ENCODE assay signal across 11 cellular contexts in genomic region chr22:37314315-37315046, GRCh38. TPM values are rescaled to one million over a fixed set of nuclear protein-coding genes. Genes with fewer than 3 reads are reported as not detected.
DNase-seq lines count a peak whose midpoint lies in the region; ATAC-seq and TF ChIP-seq lines count a peak whose summit lies in the region.
"Had no signal": no experiment of that assay in that cellular context is flagged by ENCODE, and none has a peak within 500 bp of the region (broad histone marks: within the 10 kb centered on the region; RNA-seq: fewer than 3 reads in every experiment).

No MANE protein-coding gene starts in this region.

- CTCF ChIA-PET in Panc1 (lab: Charles Lee) = no interaction called here

- POLR2A ChIA-PET in Panc1 (lab: Charles Lee) = no interaction called here

- intact Hi-C loops in Panc1 (cut with micrococcal nuclease; ENCODE audit: unreplicated experiment) = loop anchor here (5.0 kb wide), 1 partner anchor 113 kb away; the partner anchor contains the start of gene ELFN2

- H3K27me3 ChIP-seq in Panc1 (ENCODE audit: control insufficient read depth, insufficient read depth, low read length) = no peaks in the 10 kb centered on the region
- H3K27me3 ChIP-seq in upper lobe of left lung = no peaks in the 10 kb centered on the region
- H3K27me3 ChIP-seq: MG63 had no signal

- TF ChIP-seq EP300 in upper lobe of left lung (IDR thresholded peaks at IDR 0.05) = no peak

- H3K27ac ChIP-seq in Panc1 (ENCODE audit: low read length) = peak overlapping the region; percentile 61
- H3K27ac ChIP-seq in upper lobe of left lung = no peak overlapping the region
- H3K27ac ChIP-seq: parathyroid adenoma, VCaP had no signal

- peaks cover 58% of the 10 kb centered on the region for H3K4me1 Mint-ChIP-seq in activated naive CD8-positive, alpha-beta T cell (ENCODE audit: low read depth)
- H3K4me1 Mint-ChIP-seq in stimulated activated memory B cell treated with anti-CD40 and anti-IgM and Interleukin-4, amounts not matched to agents 10 μg/mL and 1 μg/mL and 100 μg/mL, for 72 hours = peaks cover 67% of the 10 kb centered on the region

- DNase-seq in activated gamma-delta T cell treated with anti-CD3 and anti-CD28 coated beads, Interleukin-2, amount 50 U/mL, for 16 hours (ENCODE audit: low read depth) = peak; percentile 32
- DNase-seq in activated gamma-delta T cell (lab: John Stamatoyannopoulos, UW) (no peak), Panc1 (ENCODE audit: low read depth, low spot score) (no peak), upper lobe of left lung (no peak), ecto neural progenitor cell (ENCODE audit: low spot score) (no peak)

- 42 to 46% methylated on average over 10 to 15 of the region's 15 CpGs for WGBS in upper lobe of left lung, 2 donors

- H3K27me3 Mint-ChIP-seq in activated naive CD8-positive, alpha-beta T cell = no peaks in the 10 kb centered on the region
- H3K27me3 Mint-ChIP-seq in stimulated activated memory B cell treated with anti-CD40 and anti-IgM and Interleukin-4, amounts not matched to agents 10 μg/mL and 1 μg/mL and 100 μg/mL, for 72 hours = peaks cover 10% of the 10 kb centered on the region

- peaks cover 34% of the 10 kb centered on the region for H3K4me1 ChIP-seq in Panc1 (ENCODE audit: control insufficient read depth, insufficient read depth, low read length)
- H3K4me1 ChIP-seq in upper lobe of left lung = peaks cover 16 to 27% (median 19%) of the 10 kb centered on the region in 4 donors
- H3K4me1 ChIP-seq: parathyroid adenoma had no signal

- no peak overlapping the region for H3K4me3 ChIP-seq in Panc1 (ENCODE audit: low read depth in 2 of 2, low read length in 2 of 2)
- no peak overlapping the region for H3K4me3 ChIP-seq in upper lobe of left lung
- H3K4me3 ChIP-seq: MG63 had no signal

- H3K9me3 ChIP-seq in Panc1 (ENCODE audit: control insufficient read depth, insufficient read depth, low read depth, low read length) (no peaks in the 10 kb centered on the region), upper lobe of left lung (no peaks in the 10 kb centered on the region)
- H3K9me3 ChIP-seq: MG63 had no signal

- in situ Hi-C loops in Panc1 (cut with HindIII; ENCODE audit: low pct_unique_long_range_greater_than_20kb, low sequenced_read_pairs) = no loop called here

- no peak for TF ChIP-seq CTCF in Panc1 (IDR thresholded peaks at IDR 0.05)
- TF ChIP-seq CTCF in upper lobe of left lung (IDR thresholded peaks at IDR 0.05) = no peak

- ATAC-seq in Panc1 (no peak), upper lobe of left lung (ENCODE audit: low FRiP score in 2 of 2) (no peak), GM18517 (IDR thresholded peaks at IDR 0.05; ENCODE audit: unreplicated experiment) (no peak)
- peak; percentile 75 for ATAC-seq in stimulated activated memory B cell treated with anti-CD40 and anti-IgM and Interleukin-4, amounts not matched to agents 10 μg/mL and 1 μg/mL and 100 μg/mL, for 72 hours

- H3K4me3 Mint-ChIP-seq in activated naive CD8-positive, alpha-beta T cell = peak overlapping the region; percentile 23
- no peak overlapping the region for H3K4me3 Mint-ChIP-seq in stimulated activated memory B cell treated with anti-CD40 and anti-IgM and Interleukin-4, amounts not matched to agents 10 μg/mL and 1 μg/mL and 100 μg/mL, for 72 hours

- no peaks in the 10 kb centered on the region for H3K36me3 Mint-ChIP-seq in activated naive CD8-positive, alpha-beta T cell
- peaks cover 7% of the 10 kb centered on the region for H3K36me3 Mint-ChIP-seq in stimulated activated memory B cell treated with anti-CD40 and anti-IgM and Interleukin-4, amounts not matched to agents 10 μg/mL and 1 μg/mL and 100 μg/mL, for 72 hours

- H3K36me3 ChIP-seq in Panc1 (ENCODE audit: control insufficient read depth, insufficient read depth, low read length) (no peaks in the 10 kb centered on the region), upper lobe of left lung (no peaks in the 10 kb centered on the region)
- H3K36me3 ChIP-seq: MG63 had no signal

- H3K27ac Mint-ChIP-seq in activated naive CD8-positive, alpha-beta T cell = peak overlapping the region; percentile 58
- H3K27ac Mint-ChIP-seq in stimulated activated memory B cell treated with anti-CD40 and anti-IgM and Interleukin-4, amounts not matched to agents 10 μg/mL and 1 μg/mL and 100 μg/mL, for 72 hours = peak overlapping the region; percentile 96

- TF ChIP-seq POLR2A in upper lobe of left lung (IDR thresholded peaks at IDR 0.05) = no peak

- BruUV-seq in Panc1 (replicated peaks; lab: Mats Ljungman, UMichigan) = no TSS peak

- no peaks in the 10 kb centered on the region for H3K9me3 Mint-ChIP-seq in activated naive CD8-positive, alpha-beta T cell (ENCODE audit: low read depth)
- H3K9me3 Mint-ChIP-seq in stimulated activated memory B cell treated with anti-CD40 and anti-IgM and Interleukin-4, amounts not matched to agents 10 μg/mL and 1 μg/mL and 100 μg/mL, for 72 hours = no peaks in the 10 kb centered on the region

RNA-seq across cellular contexts. Expression of gene CYTH4, which starts 32.2 kb away (rescaled TPM):
- 1.3 TPM for total RNA-seq in Panc1 (2021; ENCODE audit: unreplicated experiment)
- 1.6 TPM for polyA plus RNA-seq in Panc1 (2012; ENCODE audit: insufficient read length)
- total RNA-seq in upper lobe of left lung = 10 to 100 TPM; 16.7 to 71.2 (median 44.7) TPM
